1 cellular context compared by ENCODE assay signal in the genomic region with DNA sequence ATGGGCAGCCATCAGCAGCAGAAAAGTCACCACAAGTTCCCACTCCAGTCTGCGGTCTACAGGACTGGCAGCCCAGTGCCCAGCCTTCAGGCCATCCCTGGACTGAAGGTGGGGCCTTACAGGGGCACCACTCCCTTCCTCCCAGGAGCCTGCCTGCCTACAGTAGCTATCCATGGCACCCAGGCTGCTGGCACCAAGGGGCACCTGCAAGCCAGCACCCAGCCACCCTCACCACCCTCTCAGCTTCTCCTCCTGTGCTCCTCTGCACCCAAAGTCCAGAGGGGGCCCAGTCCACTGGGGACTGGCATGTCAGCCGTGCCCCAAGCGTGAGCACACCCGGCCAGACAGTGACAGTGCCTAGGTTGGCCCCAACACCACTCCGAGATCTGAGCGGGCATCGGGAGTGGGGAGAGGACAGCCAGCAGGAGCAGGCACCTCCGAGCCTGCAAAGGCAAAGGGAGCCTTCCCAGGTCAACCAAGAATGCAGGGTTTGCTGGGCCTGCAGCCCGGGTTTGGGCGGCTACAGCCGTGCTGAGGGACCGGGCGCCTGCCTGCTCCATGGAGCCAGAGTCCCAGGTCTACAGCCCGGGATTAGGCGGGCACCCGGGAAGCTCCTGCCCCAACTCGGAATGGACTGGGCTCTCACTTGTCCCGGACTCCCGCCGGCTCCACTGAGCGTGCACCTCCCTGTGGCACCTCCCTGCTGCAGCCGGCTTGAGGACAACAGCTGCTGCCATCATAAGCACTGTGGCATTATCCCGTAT.
TF ChIP-seq lines count a peak whose summit lies in the region.

No MANE protein-coding gene starts in this region.

TF ChIP-seq in IMR-90, 13 proteins besides CTCF, POLR2A, EP300 and RAD21:
- TF ChIP-seq MAFK (IDR thresholded peaks at IDR 0.05; ENCODE audit: low read depth, low read length): no peak
- TF ChIP-seq RCOR1 (IDR thresholded peaks at IDR 0.05; ENCODE audit: insufficient replicate concordance, low read length): no peak
- no peak for TF ChIP-seq CHD1 (IDR thresholded peaks at IDR 0.05; ENCODE audit: low read depth, low read length)
- no peak for TF ChIP-seq CEBPB (IDR thresholded peaks at IDR 0.05; ENCODE audit: low read depth, low read length)
- no peak for TF ChIP-seq MXI1 (IDR thresholded peaks at IDR 0.05; ENCODE audit: borderline replicate concordance, low read depth, low read length)
- TF ChIP-seq ELK1 (IDR thresholded peaks at IDR 0.05; ENCODE audit: borderline replicate concordance, low read depth, low read length): no peak
- TF ChIP-seq FOS (IDR thresholded peaks at IDR 0.05; ENCODE audit: low read depth, low read length): no peak
- no peak for TF ChIP-seq USF2 (IDR thresholded peaks at IDR 0.05; ENCODE audit: low read depth, low read length)
- no peak for TF ChIP-seq NFE2L2 (IDR thresholded peaks at IDR 0.05; ENCODE audit: low read depth, low read length)
